ENCODE assay signal across 1 cellular context in genomic region chr21:36070999-36071398, GRCh38.
TF ChIP-seq lines count a peak whose summit lies in the region.

No MANE protein-coding gene starts in this region.

TF ChIP-seq in GM23338, 12 proteins besides CTCF, POLR2A, EP300 and RAD21 (continued from another document):
- TF ChIP-seq, protein P1, sequence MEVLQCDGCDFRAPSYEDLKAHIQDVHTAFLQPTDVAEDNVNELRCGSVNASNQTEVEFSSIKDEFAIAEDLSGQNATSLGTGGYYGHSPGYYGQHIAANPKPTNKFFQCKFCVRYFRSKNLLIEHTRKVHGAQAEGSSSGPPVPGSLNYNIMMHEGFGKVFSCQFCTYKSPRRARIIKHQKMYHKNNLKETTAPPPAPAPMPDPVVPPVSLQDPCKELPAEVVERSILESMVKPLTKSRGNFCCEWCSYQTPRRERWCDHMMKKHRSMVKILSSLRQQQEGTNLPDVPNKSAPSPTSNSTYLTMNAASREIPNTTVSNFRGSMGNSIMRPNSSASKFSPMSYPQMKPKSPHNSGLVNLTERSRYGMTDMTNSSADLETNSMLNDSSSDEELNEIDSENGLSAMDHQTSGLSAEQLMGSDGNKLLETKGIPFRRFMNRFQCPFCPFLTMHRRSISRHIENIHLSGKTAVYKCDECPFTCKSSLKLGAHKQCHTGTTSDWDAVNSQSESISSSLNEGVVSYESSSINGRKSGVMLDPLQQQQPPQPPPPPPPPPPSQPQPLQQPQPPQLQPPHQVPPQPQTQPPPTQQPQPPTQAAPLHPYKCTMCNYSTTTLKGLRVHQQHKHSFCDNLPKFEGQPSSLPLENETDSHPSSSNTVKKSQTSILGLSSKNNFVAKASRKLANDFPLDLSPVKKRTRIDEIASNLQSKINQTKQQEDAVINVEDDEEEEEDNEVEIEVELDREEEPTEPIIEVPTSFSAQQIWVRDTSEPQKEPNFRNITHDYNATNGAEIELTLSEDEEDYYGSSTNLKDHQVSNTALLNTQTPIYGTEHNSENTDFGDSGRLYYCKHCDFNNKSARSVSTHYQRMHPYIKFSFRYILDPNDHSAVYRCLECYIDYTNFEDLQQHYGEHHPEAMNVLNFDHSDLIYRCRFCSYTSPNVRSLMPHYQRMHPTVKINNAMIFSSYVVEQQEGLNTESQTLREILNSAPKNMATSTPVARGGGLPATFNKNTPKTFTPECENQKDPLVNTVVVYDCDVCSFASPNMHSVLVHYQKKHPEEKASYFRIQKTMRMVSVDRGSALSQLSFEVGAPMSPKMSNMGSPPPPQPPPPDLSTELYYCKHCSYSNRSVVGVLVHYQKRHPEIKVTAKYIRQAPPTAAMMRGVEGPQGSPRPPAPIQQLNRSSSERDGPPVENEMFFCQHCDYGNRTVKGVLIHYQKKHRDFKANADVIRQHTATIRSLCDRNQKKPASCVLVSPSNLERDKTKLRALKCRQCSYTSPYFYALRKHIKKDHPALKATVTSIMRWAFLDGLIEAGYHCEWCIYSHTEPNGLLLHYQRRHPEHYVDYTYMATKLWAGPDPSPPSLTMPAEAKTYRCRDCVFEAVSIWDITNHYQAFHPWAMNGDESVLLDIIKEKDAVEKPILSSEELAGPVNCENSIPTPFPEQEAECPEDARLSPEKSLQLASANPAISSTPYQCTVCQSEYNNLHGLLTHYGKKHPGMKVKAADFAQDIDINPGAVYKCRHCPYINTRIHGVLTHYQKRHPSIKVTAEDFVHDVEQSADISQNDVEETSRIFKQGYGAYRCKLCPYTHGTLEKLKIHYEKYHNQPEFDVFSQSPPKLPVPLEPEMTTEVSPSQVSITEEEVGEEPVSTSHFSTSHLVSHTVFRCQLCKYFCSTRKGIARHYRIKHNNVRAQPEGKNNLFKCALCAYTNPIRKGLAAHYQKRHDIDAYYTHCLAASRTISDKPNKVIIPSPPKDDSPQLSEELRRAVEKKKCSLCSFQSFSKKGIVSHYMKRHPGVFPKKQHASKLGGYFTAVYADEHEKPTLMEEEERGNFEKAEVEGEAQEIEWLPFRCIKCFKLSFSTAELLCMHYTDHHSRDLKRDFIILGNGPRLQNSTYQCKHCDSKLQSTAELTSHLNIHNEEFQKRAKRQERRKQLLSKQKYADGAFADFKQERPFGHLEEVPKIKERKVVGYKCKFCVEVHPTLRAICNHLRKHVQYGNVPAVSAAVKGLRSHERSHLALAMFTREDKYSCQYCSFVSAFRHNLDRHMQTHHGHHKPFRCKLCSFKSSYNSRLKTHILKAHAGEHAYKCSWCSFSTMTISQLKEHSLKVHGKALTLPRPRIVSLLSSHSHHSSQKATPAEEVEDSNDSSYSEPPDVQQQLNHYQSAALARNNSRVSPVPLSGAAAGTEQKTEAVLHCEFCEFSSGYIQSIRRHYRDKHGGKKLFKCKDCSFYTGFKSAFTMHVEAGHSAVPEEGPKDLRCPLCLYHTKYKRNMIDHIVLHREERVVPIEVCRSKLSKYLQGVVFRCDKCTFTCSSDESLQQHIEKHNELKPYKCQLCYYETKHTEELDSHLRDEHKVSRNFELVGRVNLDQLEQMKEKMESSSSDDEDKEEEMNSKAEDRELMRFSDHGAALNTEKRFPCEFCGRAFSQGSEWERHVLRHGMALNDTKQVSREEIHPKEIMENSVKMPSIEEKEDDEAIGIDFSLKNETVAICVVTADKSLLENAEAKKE (CRISPR knock-in tag; IDR thresholded peaks at IDR 0.05) = no peak
- TF ChIP-seq POLR2AphosphoS5 (IDR thresholded peaks at IDR 0.05; ENCODE audit: low read depth) = no peak
- no peak for TF ChIP-seq EZH2phosphoT487 (IDR thresholded peaks at IDR 0.05; ENCODE audit: unreplicated experiment)
- TF ChIP-seq CREB1 (CRISPR knock-in tag; IDR thresholded peaks at IDR 0.05; ENCODE audit: low read depth) = no peak
- no peak for TF ChIP-seq ETS1 (IDR thresholded peaks at IDR 0.05)
- TF ChIP-seq, protein P2, sequence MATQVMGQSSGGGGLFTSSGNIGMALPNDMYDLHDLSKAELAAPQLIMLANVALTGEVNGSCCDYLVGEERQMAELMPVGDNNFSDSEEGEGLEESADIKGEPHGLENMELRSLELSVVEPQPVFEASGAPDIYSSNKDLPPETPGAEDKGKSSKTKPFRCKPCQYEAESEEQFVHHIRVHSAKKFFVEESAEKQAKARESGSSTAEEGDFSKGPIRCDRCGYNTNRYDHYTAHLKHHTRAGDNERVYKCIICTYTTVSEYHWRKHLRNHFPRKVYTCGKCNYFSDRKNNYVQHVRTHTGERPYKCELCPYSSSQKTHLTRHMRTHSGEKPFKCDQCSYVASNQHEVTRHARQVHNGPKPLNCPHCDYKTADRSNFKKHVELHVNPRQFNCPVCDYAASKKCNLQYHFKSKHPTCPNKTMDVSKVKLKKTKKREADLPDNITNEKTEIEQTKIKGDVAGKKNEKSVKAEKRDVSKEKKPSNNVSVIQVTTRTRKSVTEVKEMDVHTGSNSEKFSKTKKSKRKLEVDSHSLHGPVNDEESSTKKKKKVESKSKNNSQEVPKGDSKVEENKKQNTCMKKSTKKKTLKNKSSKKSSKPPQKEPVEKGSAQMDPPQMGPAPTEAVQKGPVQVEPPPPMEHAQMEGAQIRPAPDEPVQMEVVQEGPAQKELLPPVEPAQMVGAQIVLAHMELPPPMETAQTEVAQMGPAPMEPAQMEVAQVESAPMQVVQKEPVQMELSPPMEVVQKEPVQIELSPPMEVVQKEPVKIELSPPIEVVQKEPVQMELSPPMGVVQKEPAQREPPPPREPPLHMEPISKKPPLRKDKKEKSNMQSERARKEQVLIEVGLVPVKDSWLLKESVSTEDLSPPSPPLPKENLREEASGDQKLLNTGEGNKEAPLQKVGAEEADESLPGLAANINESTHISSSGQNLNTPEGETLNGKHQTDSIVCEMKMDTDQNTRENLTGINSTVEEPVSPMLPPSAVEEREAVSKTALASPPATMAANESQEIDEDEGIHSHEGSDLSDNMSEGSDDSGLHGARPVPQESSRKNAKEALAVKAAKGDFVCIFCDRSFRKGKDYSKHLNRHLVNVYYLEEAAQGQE (IDR thresholded peaks at IDR 0.05; ENCODE audit: unreplicated experiment) = no peak
- TF ChIP-seq ZNF114 (CRISPR knock-in tag; IDR thresholded peaks at IDR 0.05) = no peak
TF ChIP-seq in GM23338: peak in this region for 0.
